ENCODE assay signal across 8 cellular contexts in the genomic region with DNA sequence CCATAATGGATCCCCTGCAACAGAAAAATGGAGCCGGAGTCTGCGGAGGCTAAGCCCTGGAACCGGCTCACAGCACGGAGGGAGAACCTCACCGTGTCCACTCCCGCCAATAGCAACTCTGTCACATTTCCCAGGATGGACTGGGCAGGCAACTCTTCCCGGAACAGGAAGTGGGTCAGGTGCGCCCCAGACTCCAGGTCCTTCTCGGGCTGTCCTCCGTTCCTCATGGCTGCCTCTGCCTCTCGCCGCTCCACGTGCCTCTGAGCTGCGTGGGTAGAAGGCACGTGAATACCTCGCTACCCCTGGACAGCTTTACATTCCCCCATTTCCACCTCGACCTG. TPM values are rescaled to one million over a fixed set of nuclear protein-coding genes. Genes with fewer than 3 reads are reported as not detected.
DNase-seq lines count a peak whose midpoint lies in the region; ATAC-seq, FAIRE-seq and TF ChIP-seq lines count a peak whose summit lies in the region.

No MANE protein-coding gene starts in this region.

- peaks cover 32% of the 10 kb centered on the region for H3F3A ChIP-seq in neural progenitor cell (ENCODE audit: low read depth)

- H3K27me3 Mint-ChIP-seq in central memory CD8-positive, alpha-beta T cell = peaks cover 39% of the 10 kb centered on the region
- H3K27me3 Mint-ChIP-seq in neural progenitor cell (ENCODE audit: insufficient read depth, low read depth) = peaks cover 55% of the 10 kb centered on the region

- 0 out of 2 replicates have a peak overlapping the region, but pooled peaks have one; percentile 12 for H3K9ac ChIP-seq in HUES48 (ENCODE audit: low read depth, low read length)
- no peak overlapping the region for H3K9ac ChIP-seq in neural progenitor cell

- FAIRE-seq in GM12891 (lab: Jason Lieb, UNC) = peak; percentile 5

- peaks cover 26% of the 10 kb centered on the region for H3K4me1 Mint-ChIP-seq in central memory CD8-positive, alpha-beta T cell
- peaks cover 14% of the 10 kb centered on the region for H3K4me1 Mint-ChIP-seq in neural progenitor cell

- H3K4me3 Mint-ChIP-seq in central memory CD8-positive, alpha-beta T cell = peak overlapping the region; percentile 83
- H3K4me3 Mint-ChIP-seq in neural progenitor cell = peak overlapping the region; percentile 50

- peak overlapping the region; percentile 79 for H3K4me2 ChIP-seq in neural progenitor cell

- no peaks in the 10 kb centered on the region for H3K79me2 ChIP-seq in neural progenitor cell (ENCODE audit: low read depth)

- H3K36me3 Mint-ChIP-seq in central memory CD8-positive, alpha-beta T cell (ENCODE audit: insufficient read depth) = peaks cover 6% of the 10 kb centered on the region
- peaks cover 13% of the 10 kb centered on the region for H3K36me3 Mint-ChIP-seq in neural progenitor cell

- H3K9me3 ChIP-seq in HUES48 (ENCODE audit: control insufficient read depth, insufficient read depth, low read length) (no peaks in the 10 kb centered on the region), neural progenitor cell (ENCODE audit: low read depth) (no peaks in the 10 kb centered on the region)

- TF ChIP-seq POLR2A in GM12891 (IDR thresholded peaks at IDR 0.05; ENCODE audit: low read depth, low read length) = no peak

- H3K27ac Mint-ChIP-seq in central memory CD8-positive, alpha-beta T cell (ENCODE audit: low read depth) = no peak overlapping the region
- H3K27ac Mint-ChIP-seq in neural progenitor cell = no peak overlapping the region

- no peak for ATAC-seq in central memory CD8-positive, alpha-beta T cell (replicated peaks; ENCODE audit: extremely low read depth, poor library complexity, severe bottlenecking)
- ATAC-seq in GM19452 (IDR thresholded peaks at IDR 0.05; ENCODE audit: unreplicated experiment) = no peak
- ATAC-seq in GM21717 (IDR thresholded peaks at IDR 0.05; ENCODE audit: unreplicated experiment) = no peak

- DNase-seq in GM12891 (ENCODE audit: insufficient read length, low spot score) (no peak), neural progenitor cell (ENCODE audit: low spot score) (no peak), RPMI8226 (no peak), KBM-7 (no peak)
- DNase-seq in central memory CD8-positive, alpha-beta T cell (ENCODE audit: low spot score in 2 of 2) = no peak

- H3K27me3 ChIP-seq in HUES48 (ENCODE audit: control insufficient read depth, insufficient read depth, low read length) (peaks cover 50% of the 10 kb centered on the region), neural progenitor cell (peaks cover 62% of the 10 kb centered on the region)

- H3K36me3 ChIP-seq in HUES48 (ENCODE audit: control insufficient read depth, insufficient read depth, low read length) (peaks cover 20% of the 10 kb centered on the region), neural progenitor cell (no peaks in the 10 kb centered on the region)

- H4K20me1 ChIP-seq in neural progenitor cell (ENCODE audit: low read depth) = peaks cover 58% of the 10 kb centered on the region

- no peaks in the 10 kb centered on the region for H3K9me3 Mint-ChIP-seq in central memory CD8-positive, alpha-beta T cell
- H3K9me3 Mint-ChIP-seq in neural progenitor cell = peaks cover 2% of the 10 kb centered on the region

- H3K4me1 ChIP-seq in HUES48 (ENCODE audit: control insufficient read depth, insufficient read depth, low read length) = peaks cover 31% of the 10 kb centered on the region
- H3K4me1 ChIP-seq in neural progenitor cell = peaks cover 24% of the 10 kb centered on the region

- no peak for TF ChIP-seq CTCF in neural progenitor cell (IDR thresholded peaks at IDR 0.05)

- H2AFZ ChIP-seq in neural progenitor cell (replicated peaks) = peak overlapping the region; percentile 88

- no peak overlapping the region for H3K27ac ChIP-seq in HUES48 (ENCODE audit: low read depth, low read length)
- no peak overlapping the region for H3K27ac ChIP-seq in neural progenitor cell

- in situ Hi-C loops in KBM-7 (cut with MboI; ENCODE audit: low pct_unique_long_range_greater_than_20kb, low sequenced_read_pairs) = no loop called here

- H3K4me3 ChIP-seq in HUES48 (ENCODE audit: low read depth, low read length) (peak overlapping the region; percentile 67), neural progenitor cell (peak overlapping the region; percentile 44)

TF ChIP-seq in GM12891, 5 proteins besides CTCF, POLR2A, EP300 and RAD21:
- TF ChIP-seq TAF1 (IDR thresholded peaks at IDR 0.05; ENCODE audit: low read depth, low read length) (no peak), SPI1 (IDR thresholded peaks at IDR 0.05; ENCODE audit: low read depth, low read length) (0 out of 2 replicates have a peak, but pooled peaks have one; percentile 17)

RNA-seq across cellular contexts. Expression of gene CYP27B1, which starts 2.2 kb away (rescaled TPM):
- polyA plus RNA-seq in GM12891 (2012; ENCODE audit: low read depth, missing spikeins) = 0.85 TPM
- total RNA-seq in neural progenitor cell (ENCODE audit: low replicate concordance) = 0.17 and 0.99 TPM in 2 replicates

RNA-seq across cellular contexts. Expression of gene METTL1, which starts 7.3 kb away (rescaled TPM):
- 21.1 TPM for polyA plus RNA-seq in GM12891 (2012; ENCODE audit: low read depth, missing spikeins)
- total RNA-seq in neural progenitor cell (ENCODE audit: low replicate concordance) = 4.5 and 5.6 TPM in 2 replicates

RNA-seq across cellular contexts. Expression of gene EEF1AKMT3, which starts 7.8 kb away (rescaled TPM):
- polyA plus RNA-seq in GM12891 (2012; ENCODE audit: low read depth, missing spikeins) = 2.0 TPM
- 2.1 and 4.8 TPM in 2 replicates for total RNA-seq in neural progenitor cell (ENCODE audit: low replicate concordance)

RNA-seq across cellular contexts. Expression of gene MARCHF9, which starts 9.7 kb away (rescaled TPM):
- 6.8 TPM for polyA plus RNA-seq in GM12891 (2012; ENCODE audit: low read depth, missing spikeins)
- 8.1 and 11.9 TPM in 2 replicates for total RNA-seq in neural progenitor cell (ENCODE audit: low replicate concordance)

RNA-seq across cellular contexts. Expression of gene CDK4, which starts 12.5 kb away (rescaled TPM):
- 100 TPM for polyA plus RNA-seq in GM12891 (2012; ENCODE audit: low read depth, missing spikeins)
- 169 and 348 TPM in 2 replicates for total RNA-seq in neural progenitor cell (ENCODE audit: low replicate concordance)
